Comparison of ENCODE assay signal across 35 cellular contexts in the genomic region with DNA sequence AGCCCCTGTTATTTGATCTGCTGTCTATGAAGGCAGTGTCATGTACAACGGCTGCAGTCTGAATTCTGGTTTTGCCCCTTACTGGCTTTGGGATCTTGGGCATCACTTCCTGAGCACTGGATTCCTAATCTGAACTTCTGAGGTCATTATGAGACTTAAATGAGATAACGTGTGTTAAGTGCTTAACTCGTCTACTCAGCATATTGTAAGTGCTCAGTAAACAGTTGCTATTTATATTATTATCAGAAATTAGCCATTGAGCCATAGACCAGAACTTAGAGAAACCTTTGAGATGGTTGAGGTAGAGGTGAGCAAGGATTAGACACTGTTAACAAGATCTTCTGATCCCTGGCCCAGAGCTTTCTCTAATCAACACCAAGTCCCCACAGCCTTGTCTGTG.
"Had no signal": no experiment of that assay in that cellular context is flagged by ENCODE, and none has a peak within 500 bp of the region (broad histone marks: within the 10 kb centered on the region; RNA-seq: fewer than 3 reads in every experiment).

No MANE protein-coding gene starts in this region.

- H3K4me3 ChIP-seq: MG63 had no signal

- DNase-seq: Karpas-422, Kasumi-1, MG63, MM.1S, MV-4-11, NCI-H1048, NCI-H1092, NCI-H1092 treated with DMSO at 0.1 percent for 48 hours, NCI-H1105, NCI-H1105 treated with DMSO at 0.1 percent for 48 hours, NCI-H1417, NCI-H1417 treated with DMSO at 0.1 percent for 48 hours, NCI-H1436, NCI-H1436 treated with DMSO at 0.1 percent for 48 hours, NCI-H146, NCI-H1694, NCI-H1694 treated with DMSO at 0.1 percent for 48 hours, NCI-H187, NCI-H187 treated with DMSO at 0.1 percent for 48 hours, NCI-H1930, NCI-H2029, NCI-H2029 treated with DMSO at 0.1 percent for 48 hours, NCI-H2081, NCI-H2081 treated with DMSO at 0.1 percent for 48 hours, NCI-H2107, NCI-H2171, NCI-H2171 treated with DMSO at 0.1 percent for 48 hours, NCI-H2227 treated with DMSO at 0.1 percent for 48 hours, NCI-H226, NCI-H345, NCI-H446, NCI-H446 treated with DMSO at 0.1 percent for 48 hours, NCI-H510A, NCI-H510A treated with DMSO at 0.1 percent for 48 hours had no signal

- H3K27ac ChIP-seq: KMS-11 had no signal

- H3K4me2 ChIP-seq: KMS-11 had no signal

- H3K36me3 ChIP-seq: MG63 had no signal

- H3K9ac ChIP-seq: KMS-11 had no signal

- H3K9me3 ChIP-seq: MG63 had no signal
